Comparison of ENCODE assay signal across 14 cellular contexts in genomic region chr10:46250481-46250880, GRCh38. TPM values are rescaled to one million over a fixed set of nuclear protein-coding genes. Genes with fewer than 3 reads are reported as not detected.
DNase-seq lines count a peak whose midpoint lies in the region; ATAC-seq lines count a peak whose summit lies in the region.
"Had no signal": no experiment of that assay in that cellular context is flagged by ENCODE, and none has a peak within 500 bp of the region (broad histone marks: within the 10 kb centered on the region; RNA-seq: fewer than 3 reads in every experiment).

No MANE protein-coding gene starts in this region.

- peaks cover 15% of the 10 kb centered on the region for H3K36me3 Mint-ChIP-seq in activated CD4-positive, alpha-beta T cell treated with anti-CD3 and anti-CD28 coated beads for 36 hours (ENCODE audit: low read depth)

- intact Hi-C loops in activated CD4-positive, alpha-beta T cell treated with anti-CD3 and anti-CD28 coated beads for 36 hours (cut with DNase I, micrococcal nuclease), result loop anchor here in 1 of 2 experiments (2.0 kb wide), 1 partner anchor 60 kb away; no protein-coding TSS in a partner anchor
- intact Hi-C loops in posterior vena cava (cut with DNase I), result no loop called here

- no peak for ATAC-seq in activated CD4-positive, alpha-beta T cell treated with anti-CD3 and anti-CD28 coated beads for 36 hours
- ATAC-seq in stimulated activated naive CD8-positive, alpha-beta T cell treated with anti-CD3 and anti-CD28 coated beads, Interleukin-15, amount 100 ng/mL, for 72 hours, result no peak
- no peak for ATAC-seq in stimulated activated naive CD8-positive, alpha-beta T cell treated with anti-CD3 and anti-CD28 coated beads, Interleukin-15, Interleukin-2, amounts not matched to agents 100 U/mL and 50 U/mL, for 24 hours
- ATAC-seq in HG02885 (IDR thresholded peaks at IDR 0.05; ENCODE audit: poor library complexity, unreplicated experiment), result no peak

- no peaks in the 10 kb centered on the region for H3K9me3 Mint-ChIP-seq in activated CD4-positive, alpha-beta T cell treated with anti-CD3 and anti-CD28 coated beads for 36 hours (ENCODE audit: low read depth)
- no peaks in the 10 kb centered on the region for H3K9me3 Mint-ChIP-seq in stimulated activated naive CD8-positive, alpha-beta T cell treated with anti-CD3 and anti-CD28 coated beads, Interleukin-15, amount 100 ng/mL, for 72 hours
- H3K9me3 Mint-ChIP-seq: CD8-positive, alpha-beta memory T cell; H9 had no signal

- peaks cover 9% of the 10 kb centered on the region for H3K4me1 Mint-ChIP-seq in activated CD4-positive, alpha-beta T cell treated with anti-CD3 and anti-CD28 coated beads for 36 hours
- H3K4me1 Mint-ChIP-seq in stimulated activated naive CD8-positive, alpha-beta T cell treated with anti-CD3 and anti-CD28 coated beads, Interleukin-15, amount 100 ng/mL, for 72 hours, result peaks cover 16% of the 10 kb centered on the region
- H3K4me1 Mint-ChIP-seq: H9 had no signal

- no peak overlapping the region for H3K4me3 Mint-ChIP-seq in activated CD4-positive, alpha-beta T cell treated with anti-CD3 and anti-CD28 coated beads for 36 hours
- H3K4me3 Mint-ChIP-seq in stimulated activated naive CD8-positive, alpha-beta T cell treated with anti-CD3 and anti-CD28 coated beads, Interleukin-15, amount 100 ng/mL, for 72 hours, result no peak overlapping the region
- H3K4me3 Mint-ChIP-seq: H9 had no signal

- no peaks in the 10 kb centered on the region for H3K27me3 Mint-ChIP-seq in activated CD4-positive, alpha-beta T cell treated with anti-CD3 and anti-CD28 coated beads for 36 hours
- H3K27me3 Mint-ChIP-seq in stimulated activated naive CD8-positive, alpha-beta T cell treated with anti-CD3 and anti-CD28 coated beads, Interleukin-15, amount 100 ng/mL, for 72 hours, result no peaks in the 10 kb centered on the region
- H3K27me3 Mint-ChIP-seq: CD8-positive, alpha-beta memory T cell had no signal

- DNase-seq in activated CD4-positive, alpha-beta T cell treated with anti-CD3 and anti-CD28 coated beads for 36 hours, result no peak
- DNase-seq in activated CD4-positive, alpha-beta T cell treated with anti-CD3 and anti-CD28 coated beads, Interleukin-2, amount 50 U/mL, for 4 hours, result no peak
- no peak for DNase-seq in stimulated activated naive CD8-positive, alpha-beta T cell treated with anti-CD3 and anti-CD28 coated beads, Interleukin-15, amount 100 ng/mL, for 72 hours
- DNase-seq in stimulated activated naive CD8-positive, alpha-beta T cell treated with anti-CD3 and anti-CD28 coated beads, Interleukin-15, Interleukin-2, amounts not matched to agents 100 U/mL and 50 U/mL, for 24 hours, result no peak
- DNase-seq in posterior vena cava (ENCODE audit: low spot score), result peak; percentile 40
- DNase-seq in NCI-H345 treated with DMSO at 0.1 percent for 48 hours (lab: John Stamatoyannopoulos, UW; ENCODE audit: unreplicated experiment), result no peak
- no peak for DNase-seq in Ammon's horn (ENCODE audit: low spot score)
- DNase-seq: CD8-positive, alpha-beta memory T cell; DMS53; GF-D8; GOT3 had no signal

- POLR2A ChIA-PET in activated CD4-positive, alpha-beta T cell treated with anti-CD3 and anti-CD28 coated beads for 36 hours (lab: Charles Lee), result no interaction called here

- peak overlapping the region; percentile 25 for H3K27ac Mint-ChIP-seq in activated CD4-positive, alpha-beta T cell treated with anti-CD3 and anti-CD28 coated beads for 36 hours
- peak overlapping the region; percentile 6 to 52 for H3K27ac Mint-ChIP-seq in stimulated activated naive CD8-positive, alpha-beta T cell treated with anti-CD3 and anti-CD28 coated beads, Interleukin-15, amount 100 ng/mL, for 72 hours
- H3K27ac Mint-ChIP-seq: H9 had no signal

- CTCF ChIA-PET in activated CD4-positive, alpha-beta T cell treated with anti-CD3 and anti-CD28 coated beads for 36 hours (lab: Charles Lee), result interaction anchor here (0.9 to 1.3 kb wide), 2 partner anchors 10 to 13 kb away, joined by 3 to 4 read pairs; no protein-coding TSS in a partner anchor

RNA-seq across cellular contexts. Expression of gene ANTXRL, which starts 36.3 kb away (rescaled TPM):
- total RNA-seq in activated CD4-positive, alpha-beta T cell treated with anti-CD3 and anti-CD28 coated beads for 36 hours, result not detected
- total RNA-seq in posterior vena cava, result not detected
- total RNA-seq: A673; CD8-positive, alpha-beta memory T cell; H9 had no signal
